8 cellular contexts compared by ENCODE assay signal in genomic region chr3:8962226-8962861, GRCh38. TPM values are rescaled to one million over a fixed set of nuclear protein-coding genes. Genes with fewer than 3 reads are reported as not detected.
A peak's percentile ranks its signal among the peaks of the same experiment; 100 is the strongest.
DNase-seq lines count a peak whose midpoint lies in the region; ATAC-seq and TF ChIP-seq lines count a peak whose summit lies in the region.

No MANE protein-coding gene starts in this region.

- H3K23ac ChIP-seq in IMR-90 (ENCODE audit: low read depth, low read length): no peak overlapping the region

- TF ChIP-seq POLR2A in IMR-90 (IDR thresholded peaks at IDR 0.05; ENCODE audit: low read depth, low read length) (no peak), breast epithelium (IDR thresholded peaks at IDR 0.05) (no peak)

- H4K91ac ChIP-seq in IMR-90 (ENCODE audit: insufficient read depth, low read depth, low read length): no peak overlapping the region

- no peak overlapping the region for H4K5ac ChIP-seq in IMR-90 (ENCODE audit: low read depth, low read length)

- H3K4ac ChIP-seq in IMR-90 (ENCODE audit: low read depth, low read length): no peak overlapping the region

- in situ Hi-C loops in IMR-90 (cut with MboI; ENCODE audit: low sequenced_read_pairs) (loop anchor here (10.0 kb wide), 1 partner anchor 188 kb away; no protein-coding TSS in a partner anchor), GM13977 (cut with MboI; ENCODE audit: low pct_unique_long_range_greater_than_20kb, low sequenced_read_pairs, unreplicated experiment) (no loop called here)

- H2BK15ac ChIP-seq in IMR-90 (ENCODE audit: low read depth, low read length): no peak overlapping the region

- H3K27ac ChIP-seq in IMR-90 (ENCODE audit: insufficient read depth, low read length) (no peak overlapping the region), breast epithelium (peak overlapping the region in 1 of 2 donors; percentile 92)

- H3K18ac ChIP-seq in IMR-90 (ENCODE audit: low read depth, low read length): no peak overlapping the region

- H3K79me1 ChIP-seq in IMR-90 (ENCODE audit: low read depth in 1 of 2, low read length in 2 of 2): peaks cover 16 to 23% of the 10 kb centered on the region in 2 experiments

- peaks cover 0 to 3% (median 0%) of the 10 kb centered on the region in 7 donors for H3K9me3 Mint-ChIP-seq in naive B cell

- DNase-seq in BJ (ENCODE audit: low read depth) (no peak), IMR-90 (peak; percentile 16), breast epithelium (ENCODE audit: low spot score in 2 of 2) (no peak), naive B cell (no peak), GOT3 (lab: John Stamatoyannopoulos, UW) (no peak), GM13977 (ENCODE audit: low spot score) (no peak), superior temporal gyrus (ENCODE audit: extremely low spot score) (no peak), NCI-H2171 (lab: John Stamatoyannopoulos, UW) (no peak)

- H4K8ac ChIP-seq in IMR-90 (ENCODE audit: low read depth in 2 of 2, low read length in 2 of 2): peak overlapping the region; percentile 79 to 88; a peak in 2 of 4 replicates

- peak overlapping the region; percentile 97 to 100 (median 98) for H3K27ac Mint-ChIP-seq in naive B cell

- ATAC-seq in IMR-90 (ENCODE audit: low read depth): no peak
- ATAC-seq in naive B cell (ENCODE audit: low read depth in 2 of 2): no peak

- 0 out of 2 replicates have a peak overlapping the region, but pooled peaks have one; percentile 84 for H3K14ac ChIP-seq in IMR-90 (replicated peaks; ENCODE audit: low read depth, low read length)

- no peaks in the 10 kb centered on the region for H4K20me1 ChIP-seq in IMR-90 (ENCODE audit: insufficient read depth, low read length)

- H3K4me2 ChIP-seq in IMR-90 (ENCODE audit: low read depth, low read length): peak overlapping the region; percentile 98

- H3K4me1 ChIP-seq in IMR-90 (ENCODE audit: control insufficient read depth, insufficient read depth, low read length) (peaks cover 5% of the 10 kb centered on the region), breast epithelium (peaks cover 0 to 6% of the 10 kb centered on the region in 2 donors)

- no peaks in the 10 kb centered on the region for H3K27me3 ChIP-seq in BJ (ENCODE audit: control insufficient read depth, insufficient read depth, low read length)
- no peaks in the 10 kb centered on the region for H3K27me3 ChIP-seq in IMR-90 (ENCODE audit: control insufficient read depth, insufficient read depth, low read length)
- H3K27me3 ChIP-seq in breast epithelium: no peaks in the 10 kb centered on the region

- no peaks in the 10 kb centered on the region for H3K9me3 ChIP-seq in IMR-90 (ENCODE audit: control insufficient read depth, insufficient read depth, low read length)
- no peaks in the 10 kb centered on the region for H3K9me3 ChIP-seq in breast epithelium

- peak overlapping the region; percentile 69; the same call in 1 of the 2 replicates for H3K9ac ChIP-seq in IMR-90 (ENCODE audit: low read depth, low read length)

- H2AFZ ChIP-seq in IMR-90 (replicated peaks; ENCODE audit: low read length, poor library complexity): no peak overlapping the region

- no peak for TF ChIP-seq RAD21 in IMR-90 (IDR thresholded peaks at IDR 0.05; ENCODE audit: low read length)

- H2BK20ac ChIP-seq in IMR-90 (ENCODE audit: low read depth, low read length): no peak overlapping the region

- no peaks in the 10 kb centered on the region for H3K36me3 ChIP-seq in BJ (ENCODE audit: control insufficient read depth, insufficient read depth, low read length)
- H3K36me3 ChIP-seq in IMR-90 (ENCODE audit: control insufficient read depth, insufficient read depth, low read length): peaks cover 3% of the 10 kb centered on the region; the same call in 1 of the 2 replicates
- no peaks in the 10 kb centered on the region for H3K36me3 ChIP-seq in breast epithelium

- H3K56ac ChIP-seq in IMR-90 (ENCODE audit: extremely low read depth, insufficient read depth, low read length): peak overlapping the region; percentile 72; the same call in 1 of the 2 replicates

- H3K4me1 Mint-ChIP-seq in naive B cell: peaks cover 29 to 36% (median 35%) of the 10 kb centered on the region in 3 donors

- TF ChIP-seq CTCF in BJ (IDR thresholded peaks at IDR 0.05; ENCODE audit: insufficient read depth, low read depth, low read length): no peak
- no peak for TF ChIP-seq CTCF in IMR-90 (conservative IDR thresholded peaks at IDR 0.05; ENCODE audit: low read depth, low read length)
- no peak for TF ChIP-seq CTCF in breast epithelium (IDR thresholded peaks at IDR 0.05)
- no peak for TF ChIP-seq CTCF in GM13977 (IDR thresholded peaks at IDR 0.05; ENCODE audit: extremely low read depth, insufficient read depth, missing control alignments)

- POLR2A ChIA-PET in BJ (lab: Charles Lee): no interaction called here
- POLR2A ChIA-PET in IMR-90 (lab: Charles Lee; ENCODE audit: unreplicated experiment): no interaction called here

- no peak overlapping the region for H2BK5ac ChIP-seq in IMR-90 (ENCODE audit: low read depth, low read length, poor library complexity, severe bottlenecking)

- dilution Hi-C loops in IMR-90 (cut with HindIII; ENCODE audit: low sequenced_read_pairs, unreplicated experiment): no loop called here

- no TSS peak for BruUV-seq in IMR-90 (replicated peaks; lab: Mats Ljungman, UMichigan)

- 7% methylated on average over 3 of the region's 6 CpGs; no CpG with 5 or more reads in 1 of the 2 experiments for WGBS in IMR-90 (ENCODE audit: extremely low coverage in 2 of 2, insufficient read length in 1 of 2), 2 experiments

- H3K4me3 Mint-ChIP-seq in naive B cell: peak overlapping the region; percentile 95 to 98 (median 98)

- no peak overlapping the region for H2AK9ac ChIP-seq in IMR-90 (replicated peaks; ENCODE audit: low read depth, low read length, poor library complexity)

- no peak overlapping the region for H2BK120ac ChIP-seq in IMR-90 (ENCODE audit: low read depth, low read length)

- no peak overlapping the region for H2AK5ac ChIP-seq in IMR-90 (ENCODE audit: low read depth, low read length)

- CTCF ChIA-PET in BJ (lab: Yijun Ruan, JAX): interaction anchor here (1.5 to 2.4 kb wide), 2 partner anchors 12 to 193 kb away, joined by 3 to 9 read pairs; partner anchors contain the start of gene OXTR
- CTCF ChIA-PET in IMR-90 (lab: Yijun Ruan, JAX): no interaction called here

- H3K4me3 ChIP-seq in BJ (ENCODE audit: low read depth, low read length) (peak overlapping the region; percentile 73), IMR-90 (ENCODE audit: insufficient read depth, low read depth, low read length) (peak overlapping the region; percentile 78), breast epithelium (peak overlapping the region; percentile 82 to 86 (median 85))

- H3K36me3 Mint-ChIP-seq in naive B cell: no peaks in the 10 kb centered on the region

- H3K9me1 ChIP-seq in IMR-90 (ENCODE audit: insufficient read depth, low read length): peaks cover 4% of the 10 kb centered on the region; the same call in 1 of the 2 replicates

- H3K27me3 Mint-ChIP-seq in naive B cell: peaks cover 2 to 9% (median 3%) of the 10 kb centered on the region in 3 donors

- intact Hi-C loops in IMR-90 (cut with micrococcal nuclease) (loop anchor here (2.0 to 10.0 kb wide), 4 partner anchors 75 to 518 kb away; partner anchors contain the start of gene OXTR), breast epithelium (cut with DNase I; ENCODE audit: low total_unique reads) (no loop called here)

TF ChIP-seq in IMR-90, 13 proteins besides CTCF, POLR2A, EP300 and RAD21:
- no peak for TF ChIP-seq SMC3 (IDR thresholded peaks at IDR 0.05; ENCODE audit: low read depth, low read length)
- peak; percentile 22; the same call in 1 of the 2 replicates for TF ChIP-seq CEBPB (IDR thresholded peaks at IDR 0.05; ENCODE audit: low read depth, low read length)

RNA-seq across cellular contexts. Expression of gene RAD18, which starts 0.9 kb away (rescaled TPM):
- polyA plus RNA-seq in BJ (2011; rRNA removed): 13.8 and 17.4 TPM in 2 replicates
- polyA minus RNA-seq in BJ (2011; rRNA and poly(A)+ RNA removed): 10.1 and 12.9 TPM in 2 replicates
- 17.2 and 22.2 TPM in 2 replicates for total RNA-seq in IMR-90 (2012; rRNA removed)
- polyA plus RNA-seq in IMR-90 (2012; rRNA removed): 6.9 and 8.2 TPM in 2 replicates
- 1.3 and 1.8 TPM in 2 replicates for polyA plus RNA-seq in IMR-90 (2012; cell fraction: cytosol; rRNA removed)
- polyA plus RNA-seq in IMR-90 (2012; cell fraction: nucleus; rRNA removed; ENCODE audit: low replicate concordance): 5.3 and 13.9 TPM in 2 replicates
- 10 to 100 TPM in 2 of 3 donors, 1 to 10 TPM in 1; 8.6 to 26.3 (median 13.4) TPM for total RNA-seq in breast epithelium
- 10 to 100 TPM; 13.5 to 20.9 (median 19.0) TPM for polyA plus RNA-seq in naive B cell (ENCODE audit: low read depth in 6 of 6)
